In genomic region chr9:97983524-97984187, GRCh38 we compare ENCODE assay signal across 8 cellular contexts.
A peak's percentile ranks its signal among the peaks of the same experiment; 100 is the strongest.
DNase-seq lines count a peak whose midpoint lies in the region; ATAC-seq and TF ChIP-seq lines count a peak whose summit lies in the region.

No MANE protein-coding gene starts in this region.

- DNase-seq in GM12864 (ENCODE audit: low read depth) (no peak), NCI-H69 (lab: John Stamatoyannopoulos, UW) (peak; percentile 80), foreskin fibroblast (peak; percentile 12 to 69), cortex of kidney (lab: John Stamatoyannopoulos, UW) (no peak)
- DNase-seq in activated effector memory CD4-positive, alpha-beta T cell treated with anti-CD3 and anti-CD28 coated beads, Interleukin-2, amount 50 U/mL, for 16 hours, result peak; percentile 88

- H2AFZ ChIP-seq in neuron (ENCODE audit: low read depth, low read length), result peak overlapping the region; percentile 87

- H3K4me3 ChIP-seq in GM12864 (ENCODE audit: low read depth, low read length) (peak overlapping the region; percentile 92), foreskin fibroblast (ENCODE audit: low read depth in 1 of 2, low read length in 2 of 2) (peak overlapping the region; percentile 75 to 78), neuron (ENCODE audit: low read length) (peak overlapping the region; percentile 91), subcutaneous abdominal adipose tissue (ENCODE audit: low read depth in 1 of 5, low read length in 5 of 5) (peak overlapping the region; percentile 29 to 92 (median 80))

- TF ChIP-seq CTCF in GM12864 (IDR thresholded peaks at IDR 0.05; ENCODE audit: low read depth, low read length, missing control alignments) (no peak), foreskin fibroblast (IDR thresholded peaks at IDR 0.05; ENCODE audit: low read depth, low read length) (no peak)

- H3K27me3 ChIP-seq in neuron (ENCODE audit: insufficient read depth, low read length) (no peaks in the 10 kb centered on the region), subcutaneous abdominal adipose tissue (ENCODE audit: control insufficient read depth in 5 of 5, insufficient read depth in 4 of 5, low read length in 5 of 5) (no peaks in the 10 kb centered on the region)

- H3K9ac ChIP-seq in subcutaneous abdominal adipose tissue (ENCODE audit: low read length in 5 of 5), result peak overlapping the region in 4 of 5 donors; percentile 82 to 96 (median 88)

- H3K36me3 ChIP-seq in neuron (ENCODE audit: insufficient read depth, low read length) (no peaks in the 10 kb centered on the region), subcutaneous abdominal adipose tissue (ENCODE audit: control insufficient read depth in 5 of 5, insufficient read depth in 5 of 5, low read length in 5 of 5) (no peaks in the 10 kb centered on the region)

- H3K27ac ChIP-seq in subcutaneous abdominal adipose tissue (ENCODE audit: low read depth, low read length), result peak overlapping the region; percentile 93

- H3K4me1 ChIP-seq in neuron (ENCODE audit: insufficient read depth, low read length), result peaks cover 23% of the 10 kb centered on the region
- peaks cover 12 to 49% (median 27%) of the 10 kb centered on the region in 5 donors for H3K4me1 ChIP-seq in subcutaneous abdominal adipose tissue (ENCODE audit: control insufficient read depth in 5 of 5, insufficient read depth in 5 of 5, low read length in 5 of 5)

- H3K9me3 ChIP-seq in neuron (ENCODE audit: low read length) (no peaks in the 10 kb centered on the region), subcutaneous abdominal adipose tissue (ENCODE audit: control insufficient read depth in 5 of 5, low read length in 5 of 5) (no peaks in the 10 kb centered on the region)

- peak; percentile 7 for ATAC-seq in HG02588 (IDR thresholded peaks at IDR 0.05; ENCODE audit: unreplicated experiment)

Comparison
In these comparisons a context has a peak if more than half of its experiments do, and no peak if none do; other contexts are left out.
1. DNase-seq: peak in NCI-H69 (single experiment), activated effector memory CD4-positive, alpha-beta T cell treated with anti-CD3 and anti-CD28 coated beads, Interleukin-2, amount 50 U/mL, for 16 hours (single experiment) and foreskin fibroblast (2 of 2); none in GM12864 (single experiment) and cortex of kidney (single experiment).
2. Peak in every context shown above with its lines, with median percentiles within 50 percentile points of each other: H3K4me3 ChIP-seq.